In genomic region chr2:8676191-8676914, GRCh38 we compare ENCODE assay signal across 8 cellular contexts. TPM values are rescaled to one million over a fixed set of nuclear protein-coding genes. Genes with fewer than 3 reads are reported as not detected.
DNase-seq lines count a peak whose midpoint lies in the region; ATAC-seq, FAIRE-seq and TF ChIP-seq lines count a peak whose summit lies in the region.

No MANE protein-coding gene starts in this region.

- H3K27ac Mint-ChIP-seq in brain = peak overlapping the region; percentile 97 to 99 (median 98)

- no peak overlapping the region for H3K9ac ChIP-seq in iPS-15b (ENCODE audit: low read depth, low read length)

- H3K36me3 ChIP-seq in iPS-15b (ENCODE audit: control insufficient read depth, insufficient read depth, low read length) = no peaks in the 10 kb centered on the region

- H3K4me1 ChIP-seq in iPS-15b (ENCODE audit: control insufficient read depth, insufficient read depth, low read length) = peaks cover 16% of the 10 kb centered on the region

- peak; percentile 89 for ATAC-seq in sciatic nerve
- no peak for ATAC-seq in GM18520 (IDR thresholded peaks at IDR 0.05; ENCODE audit: unreplicated experiment)
- no peak for ATAC-seq in GM18498 (IDR thresholded peaks at IDR 0.05; ENCODE audit: unreplicated experiment)

- H3K27me3 Mint-ChIP-seq in brain = peaks cover 2% of the 10 kb centered on the region

- peak overlapping the region; percentile 73 to 99 (median 88) for H3K4me3 Mint-ChIP-seq in brain

- no peak for TF ChIP-seq CTCF in brain (conservative IDR thresholded peaks at IDR 0.05)
- no peak for TF ChIP-seq CTCF in D721Med (IDR thresholded peaks at IDR 0.05; ENCODE audit: insufficient read depth, missing control alignments)

- peaks cover 37% of the 10 kb centered on the region for H3K4me1 Mint-ChIP-seq in brain

- H3K36me3 Mint-ChIP-seq in brain = peaks cover 19% of the 10 kb centered on the region

- peak overlapping the region; percentile 56 for H3K4me3 ChIP-seq in iPS-15b (ENCODE audit: low read depth, low read length)

- FAIRE-seq in D721Med (lab: Jason Lieb, UNC) = no peak

- intact Hi-C loops in sciatic nerve (cut with DNase I) = no loop called here

- peaks cover 62% of the 10 kb centered on the region for H3K27me3 ChIP-seq in iPS-15b (ENCODE audit: control insufficient read depth, insufficient read depth, low read length)

- H3K9me3 Mint-ChIP-seq in brain = peaks cover 17 to 39% (median 30%) of the 10 kb centered on the region in 5 experiments

- DNase-seq in ELF-1 (ENCODE audit: low read depth, low spot score) (peak; percentile 72), sciatic nerve (ENCODE audit: low spot score) (peak; percentile 94), D721Med (ENCODE audit: insufficient read length, low spot score) (no peak), NCI-H526 (lab: John Stamatoyannopoulos, UW) (no peak)

- H3K9me3 ChIP-seq in iPS-15b (ENCODE audit: control insufficient read depth, insufficient read depth, low read length) = peaks cover 6% of the 10 kb centered on the region

RNA-seq across cellular contexts. Expression of gene ID2, which starts 5.5 kb away (rescaled TPM):
- 145 TPM for polyA plus RNA-seq in brain (ENCODE audit: insufficient read depth, low read depth, low replicate concordance)
- total RNA-seq in sciatic nerve = 95.8 TPM

Comparison
In these comparisons a context has a peak if more than half of its experiments do, and no peak if none do; other contexts are left out.
1. DNase-seq: peak in ELF-1 (single experiment) and sciatic nerve (single experiment); none in D721Med (single experiment) and NCI-H526 (0 of 2).